9 cellular contexts compared by ENCODE assay signal in genomic region chr20:59515013-59515905, GRCh38.
DNase-seq lines count a peak whose midpoint lies in the region; ATAC-seq, FAIRE-seq and TF ChIP-seq lines count a peak whose summit lies in the region.
"Had no signal": no experiment of that assay in that cellular context is flagged by ENCODE, and none has a peak within 500 bp of the region (broad histone marks: within the 10 kb centered on the region; RNA-seq: fewer than 3 reads in every experiment).

No MANE protein-coding gene starts in this region.

- no peak overlapping the region for H3K4me3 Mint-ChIP-seq in activated T-cell treated with anti-CD3 and anti-CD28 coated beads, Interleukin-2, amount 50 U/mL, for 72 hours
- no peak overlapping the region for H3K4me3 Mint-ChIP-seq in astrocyte (ENCODE audit: unreplicated experiment)
- H3K4me3 Mint-ChIP-seq in activated CD8-positive, alpha-beta T cell treated with anti-CD3 and anti-CD28 coated beads for 36 hours, result no peak overlapping the region
- H3K4me3 Mint-ChIP-seq: dendritic cell treated with granulocyte-macrophage colony-stimulating factor and Interleukin-4, amounts not matched to agents 40 ng/mL and 50 ng/mL, for 4 days had no signal

- H3K4me2 ChIP-seq in astrocyte (ENCODE audit: low read length), result no peak overlapping the region

- peak; percentile 55 for TF ChIP-seq CTCF in astrocyte (IDR thresholded peaks at IDR 0.05; ENCODE audit: insufficient read depth, low read depth, low read length)
- TF ChIP-seq CTCF in activated CD8-positive, alpha-beta T cell treated with anti-CD3 and anti-CD28 coated beads for 36 hours (IDR thresholded peaks at IDR 0.05), result no peak

- H3K79me2 ChIP-seq in astrocyte (ENCODE audit: insufficient read depth, low read length), result no peaks in the 10 kb centered on the region

- no peaks in the 10 kb centered on the region for H3K36me3 ChIP-seq in astrocyte (ENCODE audit: insufficient read depth, low read length)

- H3K9me3 ChIP-seq in astrocyte (ENCODE audit: insufficient read depth, low read depth, low read length), result no peaks in the 10 kb centered on the region

- CTCF ChIA-PET in activated CD8-positive, alpha-beta T cell treated with anti-CD3 and anti-CD28 coated beads for 36 hours (lab: Charles Lee), result interaction anchor here (1.5 to 2.5 kb wide), 4 partner anchors 10 to 46 kb away, joined by 4 to 9 read pairs (median 4); no protein-coding TSS in a partner anchor

- FAIRE-seq in astrocyte (lab: Jason Lieb, UNC), result no peak

- H4K20me1 ChIP-seq in astrocyte (ENCODE audit: insufficient read depth, low read length), result no peaks in the 10 kb centered on the region

- H3K27ac ChIP-seq in astrocyte (ENCODE audit: low read depth, low read length), result no peak overlapping the region

- H3K36me3 Mint-ChIP-seq in activated T-cell treated with anti-CD3 and anti-CD28 coated beads, Interleukin-2, amount 50 U/mL, for 72 hours (ENCODE audit: insufficient read depth in 2 of 2), result no peaks in the 10 kb centered on the region
- H3K36me3 Mint-ChIP-seq in astrocyte (ENCODE audit: low read depth, unreplicated experiment), result no peaks in the 10 kb centered on the region
- no peaks in the 10 kb centered on the region for H3K36me3 Mint-ChIP-seq in activated CD8-positive, alpha-beta T cell treated with anti-CD3 and anti-CD28 coated beads for 36 hours (ENCODE audit: low read depth)

- DNase-seq in activated T-cell treated with anti-CD3 and anti-CD28 coated beads, Interleukin-2, amount 50 U/mL, for 48 hours, result peak; percentile 46 to 49
- no peak for DNase-seq in activated T-cell treated with anti-CD3 and anti-CD28 coated beads, Interleukin-2, amount 50 U/mL, for 72 hours
- DNase-seq in NCI-H2029 (lab: John Stamatoyannopoulos, UW) (peak; percentile 45), astrocyte (ENCODE audit: low read depth) (peak; percentile 2), hippocampal formation (lab: John Stamatoyannopoulos, UW) (peak; percentile 52 to 72), sciatic nerve (ENCODE audit: low spot score) (peak; percentile 81)
- DNase-seq in activated CD8-positive, alpha-beta T cell treated with anti-CD3 and anti-CD28 coated beads for 36 hours, result no peak

- no peak for ATAC-seq in activated T-cell treated with anti-CD3 and anti-CD28 coated beads, Interleukin-2, amount 50 U/mL, for 72 hours (replicated peaks in 1 of 2)
- ATAC-seq in sciatic nerve, result peak; percentile 77
- no peak for ATAC-seq in activated CD4-positive, CD25-positive, alpha-beta regulatory T cell treated with anti-CD3 and anti-CD28 coated beads, Interleukin-2, amount 50 U/mL, for 24 hours
- no peak for ATAC-seq in activated CD8-positive, alpha-beta T cell treated with anti-CD3 and anti-CD28 coated beads for 36 hours

- POLR2A ChIA-PET in activated CD8-positive, alpha-beta T cell treated with anti-CD3 and anti-CD28 coated beads for 36 hours (lab: Charles Lee), result no interaction called here

- H3K4me1 ChIP-seq in astrocyte (ENCODE audit: insufficient read depth, low read length), result no peaks in the 10 kb centered on the region

- no peak overlapping the region for H2AFZ ChIP-seq in astrocyte (ENCODE audit: low read depth, low read length)

- H3K4me1 Mint-ChIP-seq in activated T-cell treated with anti-CD3 and anti-CD28 coated beads, Interleukin-2, amount 50 U/mL, for 72 hours (ENCODE audit: low read depth), result no peaks in the 10 kb centered on the region
- H3K4me1 Mint-ChIP-seq in astrocyte (ENCODE audit: low read depth, unreplicated experiment), result no peaks in the 10 kb centered on the region
- H3K4me1 Mint-ChIP-seq in activated CD8-positive, alpha-beta T cell treated with anti-CD3 and anti-CD28 coated beads for 36 hours (ENCODE audit: low read depth), result no peaks in the 10 kb centered on the region

- H3K9me3 Mint-ChIP-seq in activated T-cell treated with anti-CD3 and anti-CD28 coated beads, Interleukin-2, amount 50 U/mL, for 72 hours, result no peaks in the 10 kb centered on the region
- no peaks in the 10 kb centered on the region for H3K9me3 Mint-ChIP-seq in astrocyte (ENCODE audit: unreplicated experiment)
- no peaks in the 10 kb centered on the region for H3K9me3 Mint-ChIP-seq in activated CD8-positive, alpha-beta T cell treated with anti-CD3 and anti-CD28 coated beads for 36 hours
- H3K9me3 Mint-ChIP-seq: dendritic cell treated with granulocyte-macrophage colony-stimulating factor and Interleukin-4, amounts not matched to agents 40 ng/mL and 50 ng/mL, for 4 days had no signal

- H3K4me3 ChIP-seq in astrocyte (ENCODE audit: insufficient read depth, low read depth, low read length), result no peak overlapping the region

- no peaks in the 10 kb centered on the region for H3K27me3 ChIP-seq in astrocyte (ENCODE audit: insufficient read depth, low read length)

- H3K27me3 Mint-ChIP-seq in activated T-cell treated with anti-CD3 and anti-CD28 coated beads, Interleukin-2, amount 50 U/mL, for 72 hours (ENCODE audit: low read depth), result peaks cover 51% of the 10 kb centered on the region
- peaks cover 28% of the 10 kb centered on the region for H3K27me3 Mint-ChIP-seq in astrocyte (ENCODE audit: low read depth, unreplicated experiment)
- H3K27me3 Mint-ChIP-seq in activated CD8-positive, alpha-beta T cell treated with anti-CD3 and anti-CD28 coated beads for 36 hours, result peaks cover 37% of the 10 kb centered on the region

- intact Hi-C loops in sciatic nerve (cut with DNase I), result no loop called here
- intact Hi-C loops in activated CD8-positive, alpha-beta T cell treated with anti-CD3 and anti-CD28 coated beads for 36 hours (cut with micrococcal nuclease), result no loop called here

- no peak overlapping the region for H3K9ac ChIP-seq in astrocyte (ENCODE audit: low read length)

- H3K27ac Mint-ChIP-seq in activated T-cell treated with anti-CD3 and anti-CD28 coated beads, Interleukin-2, amount 50 U/mL, for 72 hours, result no peak overlapping the region
- no peak overlapping the region for H3K27ac Mint-ChIP-seq in astrocyte (ENCODE audit: unreplicated experiment)
- no peak overlapping the region for H3K27ac Mint-ChIP-seq in activated CD8-positive, alpha-beta T cell treated with anti-CD3 and anti-CD28 coated beads for 36 hours
- H3K27ac Mint-ChIP-seq: dendritic cell treated with granulocyte-macrophage colony-stimulating factor and Interleukin-4, amounts not matched to agents 40 ng/mL and 50 ng/mL, for 4 days had no signal

Comparison
In these comparisons a context has a peak if more than half of its experiments do, and no peak if none do; other contexts are left out.
1. DNase-seq: peak in activated T-cell treated with anti-CD3 and anti-CD28 coated beads, Interleukin-2, amount 50 U/mL, for 48 hours (2 of 2), NCI-H2029 (single experiment), astrocyte (single experiment), hippocampal formation (2 of 2) and sciatic nerve (single experiment); none in activated T-cell treated with anti-CD3 and anti-CD28 coated beads, Interleukin-2, amount 50 U/mL, for 72 hours (0 of 2) and activated CD8-positive, alpha-beta T cell treated with anti-CD3 and anti-CD28 coated beads for 36 hours (single experiment).